ENCODE assay signal across 8 cellular contexts in genomic region chr7:6930787-6931186, GRCh38.
A peak's percentile ranks its signal among the peaks of the same experiment; 100 is the strongest.
DNase-seq lines count a peak whose midpoint lies in the region; ATAC-seq, FAIRE-seq and TF ChIP-seq lines count a peak whose summit lies in the region.
"Not testable (repeated sequence)": the region's sequence is repeated elsewhere in the genome, so short reads cannot be mapped to it uniquely, and the experiment has no call there.

No MANE protein-coding gene starts in this region.

- H3K27ac ChIP-seq in A549 = not testable (repeated sequence)

- H3K4me2 ChIP-seq in A549 = peak overlapping the region; percentile 41; the same call in 1 of the 3 replicates

- POLR2A ChIA-PET in A549 (lab: Yijun Ruan, JAX) = interaction anchor here (1.2 kb wide), 1 partner anchor 341 kb away, joined by 3 read pairs; the partner anchor contains the start of gene INTS15

- H3K36me3 Mint-ChIP-seq in activated naive CD4-positive, alpha-beta T cell treated with anti-CD3 and anti-CD28 coated beads, Interleukin-2, amount 10 ng/mL, durations not matched to agents 7 days and 5 days = not testable (repeated sequence)

- not testable (repeated sequence) for H3K9me3 ChIP-seq in A549, mucosa of descending colon

- TF ChIP-seq CTCF in A549 (IDR thresholded peaks at IDR 0.05) (peak; percentile 44), GM12865 (IDR thresholded peaks at IDR 0.05; ENCODE audit: insufficient read depth, low read depth, low read length, missing control alignments) (peak; percentile 19), fibroblast of villous mesenchyme (IDR thresholded peaks at IDR 0.05; ENCODE audit: insufficient read depth, low read depth, low read length) (peak; percentile 34), mucosa of descending colon (IDR thresholded peaks at IDR 0.05) (peak; percentile 34)

- H3K4me3 Mint-ChIP-seq in activated naive CD4-positive, alpha-beta T cell treated with anti-CD3 and anti-CD28 coated beads, Interleukin-2, amount 10 ng/mL, durations not matched to agents 7 days and 5 days = not testable (repeated sequence)

- TF ChIP-seq POLR2A in A549 (IDR thresholded peaks at IDR 0.05; ENCODE audit: low read length) = not testable (repeated sequence)

- ATAC-seq in A549, mucosa of descending colon: not testable (repeated sequence)

- peaks cover 16% of the 10 kb centered on the region for H3K4me1 Mint-ChIP-seq in activated naive CD4-positive, alpha-beta T cell treated with anti-CD3 and anti-CD28 coated beads, Interleukin-2, amount 10 ng/mL, durations not matched to agents 7 days and 5 days

- FAIRE-seq in A549 (lab: Jason Lieb, UNC) = not testable (repeated sequence)

- WGBS in A549 (ENCODE audit: missing lambda C conversion rate) = 4% methylated on average over 6 of the region's 11 CpGs

- H3K27ac Mint-ChIP-seq in activated naive CD4-positive, alpha-beta T cell treated with anti-CD3 and anti-CD28 coated beads, Interleukin-2, amount 10 ng/mL, durations not matched to agents 7 days and 5 days = not testable (repeated sequence)

- H3K9me3 Mint-ChIP-seq in activated naive CD4-positive, alpha-beta T cell treated with anti-CD3 and anti-CD28 coated beads, Interleukin-2, amount 10 ng/mL, durations not matched to agents 7 days and 5 days = not testable (repeated sequence)

- not testable (repeated sequence) for H3K4me1 ChIP-seq in A549; mucosa of descending colon (ENCODE audit: low read depth)

- not testable (repeated sequence) for TF ChIP-seq EP300 in A549 (IDR thresholded peaks at IDR 0.05)

- not testable (repeated sequence) for DNase-seq in A549 (ENCODE audit: low read depth in 1 of 2, low spot score in 1 of 2); GM12865 (ENCODE audit: low read depth); fibroblast of villous mesenchyme (ENCODE audit: low read depth)
- DNase-seq in NCI-H345 (lab: John Stamatoyannopoulos, UW) = peak; percentile 14
- DNase-seq in activated CD4-positive, alpha-beta T cell treated with anti-CD3 and anti-CD28 coated beads for 48 hours = peak; percentile 52
- DNase-seq in activated naive CD4-positive, alpha-beta T cell treated with anti-CD3 and anti-CD28 coated beads, Interleukin-2, amount 10 ng/mL, durations not matched to agents 7 days and 5 days = peak; percentile 59
- DNase-seq in mucosa of descending colon = peak in 2 of 3 donors; percentile 70 to 74
- peak; percentile 7 to 8 for DNase-seq in stimulated activated CD4-positive, alpha-beta T cell treated with anti-CD3 and anti-CD28 coated beads, Interleukin-1b, Interleukin-23, amount 100 ng/mL, for 4 hours (ENCODE audit: low read depth in 2 of 2)

- TF ChIP-seq RAD21 in A549 (conservative IDR thresholded peaks at IDR 0.05 in 1 of 2, IDR thresholded peaks at IDR 0.05 in 1 of 2) = peak; percentile 18 to 38; a peak in 3 of 5 replicates

- not testable (repeated sequence) for H3K4me3 ChIP-seq in A549; GM12865 (ENCODE audit: low read depth, low read length); fibroblast of villous mesenchyme (ENCODE audit: low read depth, low read length); mucosa of descending colon

- CTCF ChIA-PET in A549 (lab: Yijun Ruan, JAX) = interaction anchor here (0.6 to 1.5 kb wide), 3 partner anchors 28 to 421 kb away, joined by 3 to 4 read pairs (median 3); no protein-coding TSS in a partner anchor
- CTCF ChIA-PET in activated naive CD4-positive, alpha-beta T cell treated with anti-CD3 and anti-CD28 coated beads, Interleukin-2, amount 10 ng/mL, durations not matched to agents 7 days and 5 days (lab: Charles Lee) = interaction anchor here (0.6 to 1.2 kb wide), 2 partner anchors 16 to 65 kb away, joined by 3 to 4 read pairs; no protein-coding TSS in a partner anchor

- intact Hi-C loops in mucosa of descending colon (cut with DNase I, micrococcal nuclease) = not testable (repeated sequence)

- H3K36me3 ChIP-seq in mucosa of descending colon (ENCODE audit: low read depth) = not testable (repeated sequence)

- not testable (repeated sequence) for H3K27me3 Mint-ChIP-seq in activated naive CD4-positive, alpha-beta T cell treated with anti-CD3 and anti-CD28 coated beads, Interleukin-2, amount 10 ng/mL, durations not matched to agents 7 days and 5 days
